18 cellular contexts compared by ENCODE assay signal in the genomic region with DNA sequence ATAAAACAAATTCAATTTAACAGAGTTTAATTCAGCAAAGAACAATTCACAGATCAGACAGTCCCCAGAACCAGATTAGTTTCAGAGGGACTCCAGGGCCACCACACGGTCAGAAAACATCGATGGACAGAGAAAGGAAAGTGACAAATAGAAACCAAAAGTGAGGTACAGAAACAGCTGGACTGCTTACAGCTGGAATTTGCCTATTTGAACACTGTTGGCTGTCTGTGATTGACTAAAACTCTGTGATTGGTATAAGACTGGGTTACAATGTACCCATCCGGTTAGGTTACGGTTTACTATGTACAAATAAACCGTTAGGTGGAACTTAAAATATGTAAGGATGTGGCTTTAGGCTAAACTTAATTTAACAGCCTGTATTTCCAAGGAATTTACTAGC. TPM values are rescaled to one million over a fixed set of nuclear protein-coding genes. Genes with fewer than 3 reads are reported as not detected.
A peak's percentile ranks its signal among the peaks of the same experiment; 100 is the strongest.
DNase-seq lines count a peak whose midpoint lies in the region; ATAC-seq and TF ChIP-seq lines count a peak whose summit lies in the region.
"Had no signal": no experiment of that assay in that cellular context is flagged by ENCODE, and none has a peak within 500 bp of the region (broad histone marks: within the 10 kb centered on the region; RNA-seq: fewer than 3 reads in every experiment).

No MANE protein-coding gene starts in this region.

- peaks cover 57% of the 10 kb centered on the region for H3K27me3 ChIP-seq in ACC112 (ENCODE audit: insufficient read depth, low read length)
- no peaks in the 10 kb centered on the region for H3K27me3 ChIP-seq in MM.1S (replicated peaks; ENCODE audit: insufficient read depth, low read length)
- H3K27me3 ChIP-seq in hepatocyte: peaks cover 8% of the 10 kb centered on the region
- H3K27me3 ChIP-seq: BLaER1 treated with 17β-estradiol and CSF1 and Interleukin-3, amounts not matched to agents 10 nM and 100 nM had no signal

- H2AFZ ChIP-seq in ACC112 (ENCODE audit: low read length, unreplicated experiment) (peak overlapping the region; percentile 58), MM.1S (ENCODE audit: low read length) (no peak overlapping the region), hepatocyte (peak overlapping the region; percentile 26)

- CTCF ChIA-PET in GM10248 (lab: Yijun Ruan, JAX): interaction anchor here (0.8 to 3.6 kb wide), 7 partner anchors 9 to 315 kb away, joined by 3 to 16 read pairs (median 4); no protein-coding TSS in a partner anchor

- no peak overlapping the region for H3K9ac ChIP-seq in MM.1S (ENCODE audit: low read length)
- H3K9ac ChIP-seq: BLaER1 treated with 17β-estradiol and CSF1 and Interleukin-3, amounts not matched to agents 10 nM and 100 nM had no signal

- POLR2A ChIA-PET in GM10248 (lab: Yijun Ruan, JAX): no interaction called here

- H3K79me2 ChIP-seq in ACC112 (ENCODE audit: control insufficient read depth, insufficient read depth, low read length, unreplicated experiment): no peaks in the 10 kb centered on the region
- no peaks in the 10 kb centered on the region for H3K79me2 ChIP-seq in MM.1S (ENCODE audit: low read length)
- H3K79me2 ChIP-seq in hepatocyte: no peaks in the 10 kb centered on the region

- H4K20me1 ChIP-seq in MM.1S (ENCODE audit: insufficient read depth, low read length) (no peaks in the 10 kb centered on the region), hepatocyte (ENCODE audit: insufficient read depth, poor library complexity, severe bottlenecking) (no peaks in the 10 kb centered on the region)
- H4K20me1 ChIP-seq: BLaER1 treated with 17β-estradiol and CSF1 and Interleukin-3, amounts not matched to agents 10 nM and 100 nM had no signal

- no peaks in the 10 kb centered on the region for H3K4me1 ChIP-seq in ACC112 (ENCODE audit: control insufficient read depth, insufficient read depth, low read length, unreplicated experiment)
- no peaks in the 10 kb centered on the region for H3K4me1 ChIP-seq in MM.1S (ENCODE audit: low read length)
- no peaks in the 10 kb centered on the region for H3K4me1 ChIP-seq in hepatocyte (ENCODE audit: insufficient read depth)
- H3K4me1 ChIP-seq: BLaER1 treated with 17β-estradiol and CSF1 and Interleukin-3, amounts not matched to agents 10 nM and 100 nM had no signal

- no peaks in the 10 kb centered on the region for H3F3A ChIP-seq in MM.1S (ENCODE audit: insufficient read depth, low read length)

- no peak overlapping the region for H3K27ac ChIP-seq in ACC112 (ENCODE audit: low read depth, low read length)
- no peak overlapping the region for H3K27ac ChIP-seq in MM.1S (ENCODE audit: low read length)
- no peak overlapping the region for H3K27ac ChIP-seq in hepatocyte
- H3K27ac ChIP-seq: BLaER1 treated with 17β-estradiol and CSF1 and Interleukin-3, amounts not matched to agents 10 nM and 100 nM; SK-N-MC had no signal

- 74% methylated on average over 5 of the region's 5 CpGs for WGBS in hepatocyte (ENCODE audit: low lambda C conversion rate, missing lambda C conversion rate)

- DNase-seq in MM.1S: peak; percentile 37
- DNase-seq in RPMI8226: peak; percentile 8
- no peak for DNase-seq in hepatocyte (ENCODE audit: low spot score)
- no peak for DNase-seq in NCI-H345 (lab: John Stamatoyannopoulos, UW)
- DNase-seq in NCI-H524 treated with DMSO at 0.1 percent for 48 hours (lab: John Stamatoyannopoulos, UW): no peak
- DNase-seq in GM10248 (ENCODE audit: extremely low spot score): no peak
- DNase-seq: CD8-positive, alpha-beta T cell; EL; KG1; NCI-H1048; NCI-H1436; NCI-H69; Right ventricle myocardium superior; T-cell had no signal

- H3K4me3 ChIP-seq in ACC112 (ENCODE audit: low read depth, low read length) (peak overlapping the region; percentile 66; the same call in 1 of the 2 replicates), MM.1S (ENCODE audit: low read length) (no peak overlapping the region), hepatocyte (no peak overlapping the region)
- H3K4me3 ChIP-seq: BLaER1 treated with 17β-estradiol and CSF1 and Interleukin-3, amounts not matched to agents 10 nM and 100 nM; SK-N-MC had no signal

- H3K4me2 ChIP-seq in MM.1S (ENCODE audit: low read depth, low read length) (peak overlapping the region; percentile 9; the same call in 1 of the 2 replicates), hepatocyte (peak overlapping the region; percentile 66)

- ATAC-seq in HG02840 (IDR thresholded peaks at IDR 0.05; ENCODE audit: low FRiP score, unreplicated experiment): no peak
- ATAC-seq: CD8-positive, alpha-beta T cell; T-cell had no signal

- TF ChIP-seq CTCF in MM.1S (IDR thresholded peaks at IDR 0.05; ENCODE audit: low read length): no peak
- no peak for TF ChIP-seq CTCF in hepatocyte (IDR thresholded peaks at IDR 0.05; ENCODE audit: poor library complexity)
- TF ChIP-seq CTCF in GM10248 (IDR thresholded peaks at IDR 0.05; ENCODE audit: control extremely low read depth, extremely low read depth, low read depth, missing control alignments): no peak

- no peaks in the 10 kb centered on the region for H3K36me3 ChIP-seq in ACC112 (ENCODE audit: insufficient read depth, low read length)
- no peaks in the 10 kb centered on the region for H3K36me3 ChIP-seq in MM.1S (replicated peaks; ENCODE audit: insufficient read depth, low read length)
- no peaks in the 10 kb centered on the region for H3K36me3 ChIP-seq in hepatocyte (replicated peaks; ENCODE audit: insufficient read depth, low read depth)
- H3K36me3 ChIP-seq: BLaER1 treated with 17β-estradiol and CSF1 and Interleukin-3, amounts not matched to agents 10 nM and 100 nM had no signal

- no peaks in the 10 kb centered on the region for H3K9me2 ChIP-seq in MM.1S (replicated peaks; ENCODE audit: insufficient read depth, low read length)
- no peaks in the 10 kb centered on the region for H3K9me2 ChIP-seq in hepatocyte (replicated peaks; ENCODE audit: insufficient read depth)

- H3K9me3 ChIP-seq in MM.1S (replicated peaks; ENCODE audit: insufficient read depth, low read length) (no peaks in the 10 kb centered on the region), hepatocyte (ENCODE audit: low read depth) (no peaks in the 10 kb centered on the region)

RNA-seq across cellular contexts. Expression of gene MOBP, which starts 30.3 kb away (rescaled TPM):
- total RNA-seq in hepatocyte: 0.10 and 0.40 TPM in 2 replicates
- 0.17 TPM in 1 of 2 replicates, not detected in the other for polyA plus RNA-seq in hepatocyte
- total RNA-seq: CD8-positive, alpha-beta T cell; Right ventricle myocardium superior had no signal

Comparison
In these comparisons a context has a peak if more than half of its experiments do, and no peak if none do; other contexts are left out.
1. DNase-seq: peak in MM.1S (single experiment) and RPMI8226 (single experiment); none in hepatocyte (single experiment), NCI-H345 (single experiment), NCI-H524 treated with DMSO at 0.1 percent for 48 hours (single experiment) and GM10248 (single experiment).